1 cellular context compared by ENCODE assay signal in the genomic region with DNA sequence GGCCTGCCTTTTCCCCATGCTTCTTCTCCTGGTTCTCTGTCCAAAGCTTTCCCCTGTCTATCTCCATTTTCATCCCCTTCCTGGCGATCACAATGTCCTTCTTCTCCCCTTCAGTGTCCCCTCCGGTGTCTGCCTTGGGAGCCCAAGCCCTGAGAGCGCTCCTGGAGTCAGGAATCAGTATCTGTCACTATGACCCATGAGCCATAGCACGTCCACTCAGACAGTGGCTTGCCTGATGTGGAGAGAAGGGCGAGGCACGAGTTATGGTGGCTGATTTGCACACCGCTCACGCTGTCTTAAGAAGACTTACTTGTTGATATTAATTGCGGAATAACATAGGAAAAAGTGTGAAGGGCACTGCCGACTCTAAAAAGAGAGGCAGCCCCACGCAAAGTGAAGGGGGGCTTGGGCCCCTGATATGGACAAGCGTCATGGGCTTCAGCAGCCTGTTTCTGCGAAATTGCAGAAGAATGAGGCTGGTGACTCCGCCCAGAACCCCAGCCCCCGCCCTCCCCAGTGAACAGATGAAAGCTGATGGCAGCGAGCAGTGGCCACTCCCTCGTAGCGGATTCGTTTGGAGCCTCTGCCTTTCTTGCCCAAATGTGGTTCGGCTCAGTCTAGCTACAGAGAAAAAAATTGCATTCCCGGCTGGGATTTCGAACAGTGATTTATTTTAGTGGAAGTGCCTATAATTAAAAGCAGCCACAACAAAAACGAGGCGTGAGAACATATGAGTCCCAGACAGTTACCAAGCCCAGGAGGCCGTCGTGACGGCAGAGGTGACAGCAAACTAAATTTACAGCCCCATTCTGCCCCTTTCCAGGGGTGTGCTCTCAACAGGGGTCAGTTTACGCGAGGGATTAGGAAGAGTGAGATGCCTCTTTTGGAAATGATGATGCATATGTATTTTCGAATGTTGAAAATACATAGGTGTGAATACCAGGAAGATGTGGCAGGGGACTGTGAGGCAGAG.
TF ChIP-seq lines count a peak whose summit lies in the region.

No MANE protein-coding gene starts in this region.

TF ChIP-seq in GM23338, 12 proteins besides CTCF, POLR2A, EP300 and RAD21 (continued from another document):
- TF ChIP-seq, protein P1, sequence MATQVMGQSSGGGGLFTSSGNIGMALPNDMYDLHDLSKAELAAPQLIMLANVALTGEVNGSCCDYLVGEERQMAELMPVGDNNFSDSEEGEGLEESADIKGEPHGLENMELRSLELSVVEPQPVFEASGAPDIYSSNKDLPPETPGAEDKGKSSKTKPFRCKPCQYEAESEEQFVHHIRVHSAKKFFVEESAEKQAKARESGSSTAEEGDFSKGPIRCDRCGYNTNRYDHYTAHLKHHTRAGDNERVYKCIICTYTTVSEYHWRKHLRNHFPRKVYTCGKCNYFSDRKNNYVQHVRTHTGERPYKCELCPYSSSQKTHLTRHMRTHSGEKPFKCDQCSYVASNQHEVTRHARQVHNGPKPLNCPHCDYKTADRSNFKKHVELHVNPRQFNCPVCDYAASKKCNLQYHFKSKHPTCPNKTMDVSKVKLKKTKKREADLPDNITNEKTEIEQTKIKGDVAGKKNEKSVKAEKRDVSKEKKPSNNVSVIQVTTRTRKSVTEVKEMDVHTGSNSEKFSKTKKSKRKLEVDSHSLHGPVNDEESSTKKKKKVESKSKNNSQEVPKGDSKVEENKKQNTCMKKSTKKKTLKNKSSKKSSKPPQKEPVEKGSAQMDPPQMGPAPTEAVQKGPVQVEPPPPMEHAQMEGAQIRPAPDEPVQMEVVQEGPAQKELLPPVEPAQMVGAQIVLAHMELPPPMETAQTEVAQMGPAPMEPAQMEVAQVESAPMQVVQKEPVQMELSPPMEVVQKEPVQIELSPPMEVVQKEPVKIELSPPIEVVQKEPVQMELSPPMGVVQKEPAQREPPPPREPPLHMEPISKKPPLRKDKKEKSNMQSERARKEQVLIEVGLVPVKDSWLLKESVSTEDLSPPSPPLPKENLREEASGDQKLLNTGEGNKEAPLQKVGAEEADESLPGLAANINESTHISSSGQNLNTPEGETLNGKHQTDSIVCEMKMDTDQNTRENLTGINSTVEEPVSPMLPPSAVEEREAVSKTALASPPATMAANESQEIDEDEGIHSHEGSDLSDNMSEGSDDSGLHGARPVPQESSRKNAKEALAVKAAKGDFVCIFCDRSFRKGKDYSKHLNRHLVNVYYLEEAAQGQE (IDR thresholded peaks at IDR 0.05; ENCODE audit: unreplicated experiment): no peak
- TF ChIP-seq EZH2 (IDR thresholded peaks at IDR 0.05; ENCODE audit: low read depth, unreplicated experiment) (no peak), JUNB (IDR thresholded peaks at IDR 0.05; ENCODE audit: unreplicated experiment) (no peak), CREB1 (CRISPR knock-in tag; IDR thresholded peaks at IDR 0.05; ENCODE audit: low read depth) (no peak)
- TF ChIP-seq, protein P2, sequence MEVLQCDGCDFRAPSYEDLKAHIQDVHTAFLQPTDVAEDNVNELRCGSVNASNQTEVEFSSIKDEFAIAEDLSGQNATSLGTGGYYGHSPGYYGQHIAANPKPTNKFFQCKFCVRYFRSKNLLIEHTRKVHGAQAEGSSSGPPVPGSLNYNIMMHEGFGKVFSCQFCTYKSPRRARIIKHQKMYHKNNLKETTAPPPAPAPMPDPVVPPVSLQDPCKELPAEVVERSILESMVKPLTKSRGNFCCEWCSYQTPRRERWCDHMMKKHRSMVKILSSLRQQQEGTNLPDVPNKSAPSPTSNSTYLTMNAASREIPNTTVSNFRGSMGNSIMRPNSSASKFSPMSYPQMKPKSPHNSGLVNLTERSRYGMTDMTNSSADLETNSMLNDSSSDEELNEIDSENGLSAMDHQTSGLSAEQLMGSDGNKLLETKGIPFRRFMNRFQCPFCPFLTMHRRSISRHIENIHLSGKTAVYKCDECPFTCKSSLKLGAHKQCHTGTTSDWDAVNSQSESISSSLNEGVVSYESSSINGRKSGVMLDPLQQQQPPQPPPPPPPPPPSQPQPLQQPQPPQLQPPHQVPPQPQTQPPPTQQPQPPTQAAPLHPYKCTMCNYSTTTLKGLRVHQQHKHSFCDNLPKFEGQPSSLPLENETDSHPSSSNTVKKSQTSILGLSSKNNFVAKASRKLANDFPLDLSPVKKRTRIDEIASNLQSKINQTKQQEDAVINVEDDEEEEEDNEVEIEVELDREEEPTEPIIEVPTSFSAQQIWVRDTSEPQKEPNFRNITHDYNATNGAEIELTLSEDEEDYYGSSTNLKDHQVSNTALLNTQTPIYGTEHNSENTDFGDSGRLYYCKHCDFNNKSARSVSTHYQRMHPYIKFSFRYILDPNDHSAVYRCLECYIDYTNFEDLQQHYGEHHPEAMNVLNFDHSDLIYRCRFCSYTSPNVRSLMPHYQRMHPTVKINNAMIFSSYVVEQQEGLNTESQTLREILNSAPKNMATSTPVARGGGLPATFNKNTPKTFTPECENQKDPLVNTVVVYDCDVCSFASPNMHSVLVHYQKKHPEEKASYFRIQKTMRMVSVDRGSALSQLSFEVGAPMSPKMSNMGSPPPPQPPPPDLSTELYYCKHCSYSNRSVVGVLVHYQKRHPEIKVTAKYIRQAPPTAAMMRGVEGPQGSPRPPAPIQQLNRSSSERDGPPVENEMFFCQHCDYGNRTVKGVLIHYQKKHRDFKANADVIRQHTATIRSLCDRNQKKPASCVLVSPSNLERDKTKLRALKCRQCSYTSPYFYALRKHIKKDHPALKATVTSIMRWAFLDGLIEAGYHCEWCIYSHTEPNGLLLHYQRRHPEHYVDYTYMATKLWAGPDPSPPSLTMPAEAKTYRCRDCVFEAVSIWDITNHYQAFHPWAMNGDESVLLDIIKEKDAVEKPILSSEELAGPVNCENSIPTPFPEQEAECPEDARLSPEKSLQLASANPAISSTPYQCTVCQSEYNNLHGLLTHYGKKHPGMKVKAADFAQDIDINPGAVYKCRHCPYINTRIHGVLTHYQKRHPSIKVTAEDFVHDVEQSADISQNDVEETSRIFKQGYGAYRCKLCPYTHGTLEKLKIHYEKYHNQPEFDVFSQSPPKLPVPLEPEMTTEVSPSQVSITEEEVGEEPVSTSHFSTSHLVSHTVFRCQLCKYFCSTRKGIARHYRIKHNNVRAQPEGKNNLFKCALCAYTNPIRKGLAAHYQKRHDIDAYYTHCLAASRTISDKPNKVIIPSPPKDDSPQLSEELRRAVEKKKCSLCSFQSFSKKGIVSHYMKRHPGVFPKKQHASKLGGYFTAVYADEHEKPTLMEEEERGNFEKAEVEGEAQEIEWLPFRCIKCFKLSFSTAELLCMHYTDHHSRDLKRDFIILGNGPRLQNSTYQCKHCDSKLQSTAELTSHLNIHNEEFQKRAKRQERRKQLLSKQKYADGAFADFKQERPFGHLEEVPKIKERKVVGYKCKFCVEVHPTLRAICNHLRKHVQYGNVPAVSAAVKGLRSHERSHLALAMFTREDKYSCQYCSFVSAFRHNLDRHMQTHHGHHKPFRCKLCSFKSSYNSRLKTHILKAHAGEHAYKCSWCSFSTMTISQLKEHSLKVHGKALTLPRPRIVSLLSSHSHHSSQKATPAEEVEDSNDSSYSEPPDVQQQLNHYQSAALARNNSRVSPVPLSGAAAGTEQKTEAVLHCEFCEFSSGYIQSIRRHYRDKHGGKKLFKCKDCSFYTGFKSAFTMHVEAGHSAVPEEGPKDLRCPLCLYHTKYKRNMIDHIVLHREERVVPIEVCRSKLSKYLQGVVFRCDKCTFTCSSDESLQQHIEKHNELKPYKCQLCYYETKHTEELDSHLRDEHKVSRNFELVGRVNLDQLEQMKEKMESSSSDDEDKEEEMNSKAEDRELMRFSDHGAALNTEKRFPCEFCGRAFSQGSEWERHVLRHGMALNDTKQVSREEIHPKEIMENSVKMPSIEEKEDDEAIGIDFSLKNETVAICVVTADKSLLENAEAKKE (CRISPR knock-in tag; IDR thresholded peaks at IDR 0.05): no peak
- TF ChIP-seq, protein P3, sequence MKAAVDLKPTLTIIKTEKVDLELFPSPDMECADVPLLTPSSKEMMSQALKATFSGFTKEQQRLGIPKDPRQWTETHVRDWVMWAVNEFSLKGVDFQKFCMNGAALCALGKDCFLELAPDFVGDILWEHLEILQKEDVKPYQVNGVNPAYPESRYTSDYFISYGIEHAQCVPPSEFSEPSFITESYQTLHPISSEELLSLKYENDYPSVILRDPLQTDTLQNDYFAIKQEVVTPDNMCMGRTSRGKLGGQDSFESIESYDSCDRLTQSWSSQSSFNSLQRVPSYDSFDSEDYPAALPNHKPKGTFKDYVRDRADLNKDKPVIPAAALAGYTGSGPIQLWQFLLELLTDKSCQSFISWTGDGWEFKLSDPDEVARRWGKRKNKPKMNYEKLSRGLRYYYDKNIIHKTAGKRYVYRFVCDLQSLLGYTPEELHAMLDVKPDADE (IDR thresholded peaks at IDR 0.05): no peak
